13 cellular contexts compared by ENCODE assay signal in genomic region chr1:154958681-154959447, GRCh38. TPM values are rescaled to one million over a fixed set of nuclear protein-coding genes. Genes with fewer than 3 reads are reported as not detected.
A peak's percentile ranks its signal among the peaks of the same experiment; 100 is the strongest.
DNase-seq lines count a peak whose midpoint lies in the region; ATAC-seq and TF ChIP-seq lines count a peak whose summit lies in the region.
"Had no signal": no experiment of that assay in that cellular context is flagged by ENCODE, and none has a peak within 500 bp of the region (broad histone marks: within the 10 kb centered on the region; RNA-seq: fewer than 3 reads in every experiment).

No MANE protein-coding gene starts in this region.

- H3K9ac ChIP-seq in mammary epithelial cell (ENCODE audit: insufficient read depth, low read length) (no peak overlapping the region), subcutaneous abdominal adipose tissue (ENCODE audit: low read length in 5 of 5) (no peak overlapping the region)

- POLR2A ChIA-PET in MCF 10A (lab: Yijun Ruan, JAX) = interaction anchor here (0.9 to 39.6 kb wide), 3 partner anchors 8 to 30 kb away, joined by 3 to 1917 read pairs (median 114); partner anchors contain the start of genes CKS1B, FLAD1, LENEP and PMVK

- H3K4me3 ChIP-seq in mammary epithelial cell (replicated peaks in 1 of 3; ENCODE audit: insufficient read depth in 1 of 3, low read depth in 2 of 3, low read length in 3 of 3) (no peak overlapping the region), subcutaneous abdominal adipose tissue (ENCODE audit: low read depth in 1 of 5, low read length in 5 of 5) (no peak overlapping the region)
- H3K4me3 ChIP-seq: breast epithelium, GM12878, SJSA1 had no signal

- ATAC-seq in activated T-helper 17 cell treated with anti-CD3 and anti-CD28 coated beads, Interleukin-2, amount 50 U/mL, for 72 hours (replicated peaks) = no peak
- ATAC-seq in GM21529 (IDR thresholded peaks at IDR 0.05; ENCODE audit: unreplicated experiment) = no peak
- ATAC-seq in left colon = no peak
- ATAC-seq: GM12878 had no signal

- dilution Hi-C loops in mammary epithelial cell (cut with HindIII; ENCODE audit: low sequenced_read_pairs) = loop anchor here (5.0 kb wide), 3 partner anchors 33 to 103 kb away; partner anchors contain the start of genes EFNA4 and LENEP

- TF ChIP-seq CTCF in MCF 10A (IDR thresholded peaks at IDR 0.05; ENCODE audit: unreplicated experiment) (no peak), mammary epithelial cell (conservative IDR thresholded peaks at IDR 0.05 in 1 of 2, IDR thresholded peaks at IDR 0.05 in 1 of 2; ENCODE audit: extremely low read depth in 1 of 2, insufficient read depth in 1 of 2, low read depth in 1 of 2, low read length in 2 of 2) (no peak), mesothelial cell of epicardium (IDR thresholded peaks at IDR 0.05; ENCODE audit: unreplicated experiment) (no peak), osteocyte (IDR thresholded peaks at IDR 0.05) (no peak)

- H3K27me3 Mint-ChIP-seq in MCF 10A (ENCODE audit: insufficient read depth, unreplicated experiment) = no peaks in the 10 kb centered on the region
- no peaks in the 10 kb centered on the region for H3K27me3 Mint-ChIP-seq in activated T-helper 17 cell treated with anti-CD3 and anti-CD28 coated beads, Interleukin-2, amount 50 U/mL, for 72 hours
- no peaks in the 10 kb centered on the region for H3K27me3 Mint-ChIP-seq in mesothelial cell of epicardium (ENCODE audit: low read depth)
- H3K27me3 Mint-ChIP-seq in osteocyte (ENCODE audit: unreplicated experiment) = no peaks in the 10 kb centered on the region

- H2AFZ ChIP-seq in mammary epithelial cell (ENCODE audit: low read depth, low read length) = no peak overlapping the region

- in situ Hi-C loops in mammary epithelial cell (cut with MboI; ENCODE audit: low sequenced_read_pairs in 2 of 2) = no loop called here

- DNase-seq in MCF 10A (ENCODE audit: unreplicated experiment) = no peak
- DNase-seq in mammary epithelial cell = no peak
- no peak for DNase-seq in mesothelial cell of epicardium (ENCODE audit: low spot score in 2 of 2, unreplicated experiment in 2 of 2)
- DNase-seq in osteocyte (ENCODE audit: extremely low spot score, unreplicated experiment) = no peak
- no peak for DNase-seq in left colon
- DNase-seq: IMR-90, NCI-H1105 treated with DMSO at 0.1 percent for 48 hours had no signal

- H3K9me3 ChIP-seq in mammary epithelial cell (replicated peaks; ENCODE audit: insufficient read depth, low read length) (no peaks in the 10 kb centered on the region), subcutaneous abdominal adipose tissue (ENCODE audit: control insufficient read depth in 5 of 5, low read length in 5 of 5) (no peaks in the 10 kb centered on the region)
- H3K9me3 ChIP-seq: breast epithelium had no signal

- H3K4me3 Mint-ChIP-seq in MCF 10A (ENCODE audit: unreplicated experiment) (no peak overlapping the region), mesothelial cell of epicardium (no peak overlapping the region), osteocyte (ENCODE audit: unreplicated experiment) (no peak overlapping the region)
- peak overlapping the region; percentile 95 for H3K4me3 Mint-ChIP-seq in activated T-helper 17 cell treated with anti-CD3 and anti-CD28 coated beads, Interleukin-2, amount 50 U/mL, for 72 hours

- H3K79me2 ChIP-seq in mammary epithelial cell (ENCODE audit: insufficient read depth, low read length) = peaks cover 18% of the 10 kb centered on the region

- H3K4me2 ChIP-seq in mammary epithelial cell (ENCODE audit: insufficient read depth, low read depth, low read length) = no peak overlapping the region

- H3K36me3 Mint-ChIP-seq in MCF 10A (ENCODE audit: insufficient read depth, unreplicated experiment) (peaks cover 43% of the 10 kb centered on the region), mesothelial cell of epicardium (peaks cover 2% of the 10 kb centered on the region), osteocyte (ENCODE audit: unreplicated experiment) (peaks cover 5% of the 10 kb centered on the region)
- H3K36me3 Mint-ChIP-seq in activated T-helper 17 cell treated with anti-CD3 and anti-CD28 coated beads, Interleukin-2, amount 50 U/mL, for 72 hours (ENCODE audit: low read depth) = peaks cover 87% of the 10 kb centered on the region

- no peaks in the 10 kb centered on the region for H3K27me3 ChIP-seq in mammary epithelial cell (ENCODE audit: insufficient read depth, low read length)
- H3K27me3 ChIP-seq in subcutaneous abdominal adipose tissue (ENCODE audit: control insufficient read depth in 5 of 5, insufficient read depth in 4 of 5, low read length in 5 of 5) = no peaks in the 10 kb centered on the region
- H3K27me3 ChIP-seq: breast epithelium, SJSA1 had no signal

- H3K27ac ChIP-seq in mammary epithelial cell (ENCODE audit: insufficient read depth, low read depth, low read length) (no peak overlapping the region), subcutaneous abdominal adipose tissue (ENCODE audit: low read depth, low read length) (peak overlapping the region; percentile 37)
- H3K27ac ChIP-seq: SJSA1 had no signal

- H3K9me3 Mint-ChIP-seq in MCF 10A (ENCODE audit: unreplicated experiment) (no peaks in the 10 kb centered on the region), mesothelial cell of epicardium (no peaks in the 10 kb centered on the region), osteocyte (ENCODE audit: unreplicated experiment) (no peaks in the 10 kb centered on the region)
- H3K9me3 Mint-ChIP-seq in activated T-helper 17 cell treated with anti-CD3 and anti-CD28 coated beads, Interleukin-2, amount 50 U/mL, for 72 hours = no peaks in the 10 kb centered on the region

- H3K36me3 ChIP-seq in mammary epithelial cell (ENCODE audit: insufficient read depth, low read length) (peaks cover 4% of the 10 kb centered on the region), subcutaneous abdominal adipose tissue (ENCODE audit: control insufficient read depth in 5 of 5, insufficient read depth in 5 of 5, low read length in 5 of 5) (peaks cover 0 to 31% (median 24%) of the 10 kb centered on the region in 5 donors)
- H3K36me3 ChIP-seq: breast epithelium had no signal

- 82% methylated on average over 16 of the region's 16 CpGs for WGBS in mammary epithelial cell (ENCODE audit: low coverage, missing lambda C conversion rate)

- intact Hi-C loops in MCF 10A (cut with micrococcal nuclease) = no loop called here
- intact Hi-C loops in mammary epithelial cell (cut with micrococcal nuclease) = no loop called here
- intact Hi-C loops in left colon (cut with DNase I, micrococcal nuclease) = no loop called here

- H3K4me1 ChIP-seq in mammary epithelial cell (ENCODE audit: insufficient read depth, low read length) (peaks cover 35% of the 10 kb centered on the region), subcutaneous abdominal adipose tissue (ENCODE audit: control insufficient read depth in 5 of 5, insufficient read depth in 5 of 5, low read length in 5 of 5) (peaks cover 20 to 69% (median 59%) of the 10 kb centered on the region in 5 donors)

- peaks cover 50% of the 10 kb centered on the region for H3K4me1 Mint-ChIP-seq in MCF 10A (ENCODE audit: insufficient read depth, unreplicated experiment)
- H3K4me1 Mint-ChIP-seq in activated T-helper 17 cell treated with anti-CD3 and anti-CD28 coated beads, Interleukin-2, amount 50 U/mL, for 72 hours = peaks cover 24% of the 10 kb centered on the region
- peaks cover 65% of the 10 kb centered on the region for H3K4me1 Mint-ChIP-seq in mesothelial cell of epicardium
- peaks cover 54% of the 10 kb centered on the region for H3K4me1 Mint-ChIP-seq in osteocyte (ENCODE audit: unreplicated experiment)

- no peaks in the 10 kb centered on the region for H4K20me1 ChIP-seq in mammary epithelial cell (ENCODE audit: insufficient read depth, low read length)

- no TSS peak for BruUV-seq in MCF 10A (replicated peaks; lab: Mats Ljungman, UMichigan)
- no TSS peak for BruUV-seq in mammary epithelial cell (replicated peaks; lab: Mats Ljungman, UMichigan)

- CTCF ChIA-PET in MCF 10A (lab: Yijun Ruan, JAX) (interaction anchor here (1.1 to 1.6 kb wide), 3 partner anchors 59 to 126 kb away, joined by 3 to 5 read pairs (median 3); no protein-coding TSS in a partner anchor), mammary epithelial cell (lab: Charles Lee; ENCODE audit: low non-redundant PET) (no interaction called here)

- H3K27ac Mint-ChIP-seq in MCF 10A (ENCODE audit: low read depth, unreplicated experiment) (peak overlapping the region; percentile 33), mesothelial cell of epicardium (peak overlapping the region; percentile 66), osteocyte (ENCODE audit: unreplicated experiment) (no peak overlapping the region)
- peak overlapping the region; percentile 70 for H3K27ac Mint-ChIP-seq in activated T-helper 17 cell treated with anti-CD3 and anti-CD28 coated beads, Interleukin-2, amount 50 U/mL, for 72 hours

RNA-seq across cellular contexts. Expression of gene PYGO2, which starts 2.7 kb away (rescaled TPM):
- total RNA-seq in MCF 10A (2022) = 32.1 and 35.9 TPM in 2 replicates
- total RNA-seq in mammary epithelial cell = 10 to 100 TPM; 12.3 to 24.4 TPM
- polyA plus RNA-seq in mammary epithelial cell = 14.3 TPM
- 29.0 TPM for polyA minus RNA-seq in mammary epithelial cell
- 10 to 100 TPM; 35.6 to 39.2 TPM for total RNA-seq in activated T-helper 17 cell treated with anti-CD3 and anti-CD28 coated beads, Interleukin-2, amount 50 U/mL, for 72 hours
- total RNA-seq in mesothelial cell of epicardium = 43.8 to 47.3 TPM (median 44.6 TPM) in 3 replicates
- 29.2 and 30.4 TPM in 2 replicates for total RNA-seq in osteocyte
- total RNA-seq in left colon = 10 to 100 TPM; 27.0 to 31.3 TPM

RNA-seq across cellular contexts. Expression of gene PBXIP1, which starts 3.0 kb away (rescaled TPM):
- total RNA-seq in MCF 10A (2022) = 11.3 TPM in 2 replicates
- total RNA-seq in mammary epithelial cell = 10 to 100 TPM; 17.7 to 52.0 TPM
- 11.0 TPM for polyA plus RNA-seq in mammary epithelial cell
- polyA minus RNA-seq in mammary epithelial cell = 26.3 TPM
- total RNA-seq in activated T-helper 17 cell treated with anti-CD3 and anti-CD28 coated beads, Interleukin-2, amount 50 U/mL, for 72 hours = 100 to 1,000 TPM in 1 of 2 donors, 10 to 100 TPM in 1; 61.9 to 118 TPM
- 53.8 to 56.2 TPM (median 56.2 TPM) in 3 replicates for total RNA-seq in mesothelial cell of epicardium
- 90.1 and 92.6 TPM in 2 replicates for total RNA-seq in osteocyte
- total RNA-seq in left colon = 10 to 100 TPM; 33.4 to 61.2 TPM

RNA-seq across cellular contexts. Expression of gene SHC1, which starts 11.7 kb away (rescaled TPM):
- total RNA-seq in MCF 10A (2022) = 667 and 885 TPM in 2 replicates
- 100 to 1,000 TPM; 492 to 589 TPM for total RNA-seq in mammary epithelial cell
- 464 TPM for polyA plus RNA-seq in mammary epithelial cell
- polyA minus RNA-seq in mammary epithelial cell = 409 TPM
- 10 to 100 TPM; 60.9 to 62.0 TPM for total RNA-seq in activated T-helper 17 cell treated with anti-CD3 and anti-CD28 coated beads, Interleukin-2, amount 50 U/mL, for 72 hours
- total RNA-seq in mesothelial cell of epicardium = 115 to 132 TPM (median 117 TPM) in 3 replicates
- total RNA-seq in osteocyte = 219 and 239 TPM in 2 replicates
- 100 to 1,000 TPM in 1 of 2 donors, 10 to 100 TPM in 1; 95.3 to 108 TPM for total RNA-seq in left colon

RNA-seq across cellular contexts. Expression of gene CKS1B, which starts 15.6 kb away (rescaled TPM):
- total RNA-seq in MCF 10A (2022) (285 and 289 TPM in 2 replicates), mammary epithelial cell (10 to 100 TPM; 44.2 to 95.6 TPM), mesothelial cell of epicardium (64.0 to 70.9 TPM (median 68.2 TPM) in 3 replicates), osteocyte (38.5 and 39.6 TPM in 2 replicates), left colon (10 to 100 TPM; 22.8 to 35.7 TPM)
- polyA plus RNA-seq in mammary epithelial cell = 282 TPM
- 66.1 TPM for polyA minus RNA-seq in mammary epithelial cell
- total RNA-seq in activated T-helper 17 cell treated with anti-CD3 and anti-CD28 coated beads, Interleukin-2, amount 50 U/mL, for 72 hours = 100 to 1,000 TPM; 162 to 188 TPM

RNA-seq across cellular contexts. Expression of gene PMVK, which starts 22.3 kb away (rescaled TPM):
- total RNA-seq in MCF 10A (2022) = 57.7 and 68.9 TPM in 2 replicates
- 10 to 100 TPM in 1 of 2 donors, 1 to 10 TPM in 1; 7.2 to 34.7 TPM for total RNA-seq in mammary epithelial cell
- polyA plus RNA-seq in mammary epithelial cell = 40.1 TPM
- 32.9 TPM for polyA minus RNA-seq in mammary epithelial cell
- total RNA-seq in activated T-helper 17 cell treated with anti-CD3 and anti-CD28 coated beads, Interleukin-2, amount 50 U/mL, for 72 hours = 10 to 100 TPM; 38.6 to 66.9 TPM
- 19.7 to 21.2 TPM (median 20.5 TPM) in 3 replicates for total RNA-seq in mesothelial cell of epicardium
- total RNA-seq in osteocyte = 29.5 and 34.5 TPM in 2 replicates
- total RNA-seq in left colon = 10 to 100 TPM; 33.4 to 34.0 TPM
